In genomic region chr1:178993559-178993958, GRCh38 we compare ENCODE assay signal across 35 cellular contexts.
"Had no signal": no experiment of that assay in that cellular context is flagged by ENCODE, and none has a peak within 500 bp of the region (broad histone marks: within the 10 kb centered on the region; RNA-seq: fewer than 3 reads in every experiment).

No MANE protein-coding gene starts in this region.

- H3K9ac ChIP-seq: KMS-11 had no signal

- DNase-seq: Karpas-422, Kasumi-1, MG63, MM.1S, MV-4-11, NCI-H1048, NCI-H1092, NCI-H1092 treated with DMSO at 0.1 percent for 48 hours, NCI-H1105, NCI-H1105 treated with DMSO at 0.1 percent for 48 hours, NCI-H1417, NCI-H1417 treated with DMSO at 0.1 percent for 48 hours, NCI-H1436, NCI-H146, NCI-H1694, NCI-H1694 treated with DMSO at 0.1 percent for 48 hours, NCI-H187, NCI-H187 treated with DMSO at 0.1 percent for 48 hours, NCI-H1930, NCI-H2029, NCI-H2029 treated with DMSO at 0.1 percent for 48 hours, NCI-H2081, NCI-H2081 treated with DMSO at 0.1 percent for 48 hours, NCI-H2107, NCI-H2171, NCI-H2171 treated with DMSO at 0.1 percent for 48 hours, NCI-H2227 treated with DMSO at 0.1 percent for 48 hours, NCI-H226, NCI-H345, NCI-H446, NCI-H446 treated with DMSO at 0.1 percent for 48 hours, NCI-H510A, NCI-H510A treated with DMSO at 0.1 percent for 48 hours, NCI-H524 had no signal

- H3K4me2 ChIP-seq: KMS-11 had no signal

- H3K4me3 ChIP-seq: MG63 had no signal

- H3K27ac ChIP-seq: KMS-11 had no signal

- H3K36me3 ChIP-seq: MG63 had no signal

- H3K27me3 ChIP-seq: MG63 had no signal
